In genomic region chr12:131948713-131949430, GRCh38 we compare ENCODE assay signal across 8 cellular contexts. TPM values are rescaled to one million over a fixed set of nuclear protein-coding genes. Genes with fewer than 3 reads are reported as not detected.
DNase-seq lines count a peak whose midpoint lies in the region; TF ChIP-seq lines count a peak whose summit lies in the region.
"Not testable (repeated sequence)": the region's sequence is repeated elsewhere in the genome, so short reads cannot be mapped to it uniquely, and the experiment has no call there.

No MANE protein-coding gene starts in this region.

- H3K4me3 ChIP-seq in GM23248: peak overlapping the region; percentile 89
- H3K4me3 ChIP-seq in OCI-LY1 (ENCODE audit: low read depth, low read length, poor library complexity, severe bottlenecking): peak overlapping the region; percentile 84
- H3K4me3 ChIP-seq in cardiac muscle cell: peak overlapping the region; percentile 82
- peak overlapping the region; percentile 67 to 69 for H3K4me3 ChIP-seq in mucosa of rectum (ENCODE audit: low read length in 2 of 2)
- H3K4me3 ChIP-seq in skeletal muscle satellite cell (ENCODE audit: low read length): peak overlapping the region; percentile 82

- in situ Hi-C loops in GM23248 (cut with MboI): not testable (repeated sequence)

- not testable (repeated sequence) for H4K20me1 ChIP-seq in GM23248 (ENCODE audit: insufficient read depth); OCI-LY1 (ENCODE audit: insufficient read depth, low read length)

- TF ChIP-seq CTCF in 22Rv1 (IDR thresholded peaks at IDR 0.05); OCI-LY1 (IDR thresholded peaks at IDR 0.05; ENCODE audit: low read length); cardiac muscle cell (IDR thresholded peaks at IDR 0.05; ENCODE audit: low read depth, low read length): not testable (repeated sequence)

- H3K27ac ChIP-seq in 22Rv1: peak overlapping the region; percentile 84
- H3K27ac ChIP-seq in GM23248: peak overlapping the region; percentile 64
- H3K27ac ChIP-seq in OCI-LY1 (ENCODE audit: low read depth, low read length, poor library complexity, severe bottlenecking); cardiac muscle cell: not testable (repeated sequence)
- peak overlapping the region; percentile 51 to 68 for H3K27ac ChIP-seq in mucosa of rectum (ENCODE audit: low read depth in 2 of 2, low read length in 2 of 2)

- H3K9ac ChIP-seq in GM23248: peak overlapping the region; percentile 68
- H3K9ac ChIP-seq in OCI-LY1 (ENCODE audit: low read length): peak overlapping the region; percentile 49; the same call in 1 of the 2 replicates
- peak overlapping the region; percentile 48 to 49 for H3K9ac ChIP-seq in mucosa of rectum (ENCODE audit: low read depth in 1 of 2, low read length in 2 of 2)
- peak overlapping the region; percentile 72 for H3K9ac ChIP-seq in skeletal muscle satellite cell (ENCODE audit: low read depth, low read length)

- H3K79me2 ChIP-seq in GM23248 (ENCODE audit: insufficient read depth): peaks cover 37% of the 10 kb centered on the region
- H3K79me2 ChIP-seq in OCI-LY1 (ENCODE audit: insufficient read depth, low read length): peaks cover 33% of the 10 kb centered on the region

- H3K4me2 ChIP-seq in GM23248 (ENCODE audit: unreplicated experiment) (peak overlapping the region; percentile 76), OCI-LY1 (ENCODE audit: low read length) (peak overlapping the region; percentile 71), skeletal muscle satellite cell (ENCODE audit: low read length) (peak overlapping the region; percentile 93)

- H3K4me1 ChIP-seq in GM23248 (ENCODE audit: insufficient read depth); OCI-LY1 (ENCODE audit: insufficient read depth, low read length, severe bottlenecking); cardiac muscle cell (ENCODE audit: low read depth): not testable (repeated sequence)
- H3K4me1 ChIP-seq in mucosa of rectum (ENCODE audit: control insufficient read depth in 2 of 2, insufficient read depth in 2 of 2, low read length in 2 of 2): peaks cover 5 to 10% of the 10 kb centered on the region in 2 donors
- H3K4me1 ChIP-seq in skeletal muscle satellite cell (ENCODE audit: control insufficient read depth, insufficient read depth, low read length): peaks cover 10% of the 10 kb centered on the region

- WGBS in GM23248 (ENCODE audit: low coverage in 1 of 2, low lambda C conversion rate in 2 of 2, missing lambda C conversion rate in 2 of 2), 2 experiments: 16 to 17% methylated on average over 23 of the region's 23 CpGs

- H3K9me3 ChIP-seq in GM23248 (ENCODE audit: low read depth); OCI-LY1 (ENCODE audit: low read length); cardiac muscle cell (ENCODE audit: low read depth); mucosa of rectum (ENCODE audit: control insufficient read depth in 2 of 2, low read length in 2 of 2); skeletal muscle satellite cell (replicated peaks; ENCODE audit: low read length): not testable (repeated sequence)

- H3K9me2 ChIP-seq in GM23248 (ENCODE audit: insufficient read depth); OCI-LY1 (ENCODE audit: low read depth, low read length): not testable (repeated sequence)

- peak; percentile 21 for DNase-seq in GM23248
- peak; percentile 57 for DNase-seq in activated CD8-positive, alpha-beta memory T cell treated with anti-CD3 and anti-CD28 coated beads, Interleukin-2, amount 50 U/mL, for 48 hours
- DNase-seq in central memory CD4-positive, alpha-beta T cell: peak; percentile 14
- not testable (repeated sequence) for DNase-seq in cardiac muscle cell (ENCODE audit: low read depth in 1 of 2, low spot score in 1 of 2)

- not testable (repeated sequence) for H3K36me3 ChIP-seq in GM23248 (ENCODE audit: low read depth); cardiac muscle cell; mucosa of rectum (ENCODE audit: control insufficient read depth in 2 of 2, insufficient read depth in 2 of 2, low read length in 2 of 2); skeletal muscle satellite cell (ENCODE audit: insufficient read depth, low read length)
- peaks cover 13% of the 10 kb centered on the region for H3K36me3 ChIP-seq in OCI-LY1 (ENCODE audit: insufficient read depth, low read length)

- H2AFZ ChIP-seq in GM23248: peak overlapping the region; percentile 76
- not testable (repeated sequence) for H2AFZ ChIP-seq in OCI-LY1 (ENCODE audit: low read length)

- H3K27me3 ChIP-seq in GM23248 (replicated peaks; ENCODE audit: insufficient read depth); OCI-LY1 (ENCODE audit: insufficient read depth, low read length); cardiac muscle cell; mucosa of rectum (ENCODE audit: control insufficient read depth in 2 of 2, insufficient read depth in 2 of 2, low read length in 2 of 2); skeletal muscle satellite cell (ENCODE audit: control insufficient read depth, insufficient read depth, low read length): not testable (repeated sequence)

- H3F3A ChIP-seq in GM23248 (ENCODE audit: insufficient read depth): peaks cover 31% of the 10 kb centered on the region
- not testable (repeated sequence) for H3F3A ChIP-seq in OCI-LY1 (ENCODE audit: insufficient read depth, low read length)

RNA-seq across cellular contexts. Expression of gene EP400, which starts 0.9 kb away (rescaled TPM):
- 8.6 and 9.6 TPM in 2 replicates for total RNA-seq in GM23248 (2014; rRNA removed; shearing (Covaris generic))
- polyA plus RNA-seq in GM23248 (2016; fragmentation: Nextera tagmentation; extraction: Ambion mirVana) (9.3 and 9.4 TPM in 2 replicates), cardiac muscle cell (14.6 and 15.8 TPM in 2 replicates)
- total RNA-seq in cardiac muscle cell: 13.2 and 28.4 TPM in 2 replicates
- 12.4 and 13.3 TPM in 2 replicates for total RNA-seq in skeletal muscle satellite cell (2012; rRNA removed)

RNA-seq across cellular contexts. Expression of gene PUS1, which starts 19.8 kb away (rescaled TPM):
- 13.9 and 18.9 TPM in 2 replicates for total RNA-seq in GM23248 (2014; rRNA removed; shearing (Covaris generic))
- polyA plus RNA-seq in GM23248 (2016; fragmentation: Nextera tagmentation; extraction: Ambion mirVana) (13.0 and 14.0 TPM in 2 replicates), cardiac muscle cell (7.6 and 10.4 TPM in 2 replicates)
- 7.2 and 7.4 TPM in 2 replicates for total RNA-seq in cardiac muscle cell
- 15.9 and 21.3 TPM in 2 replicates for total RNA-seq in skeletal muscle satellite cell (2012; rRNA removed)

RNA-seq across cellular contexts. Expression of gene ULK1, which starts 54.5 kb away (rescaled TPM):
- total RNA-seq in GM23248 (2014; rRNA removed; shearing (Covaris generic)): 6.9 and 7.1 TPM in 2 replicates
- polyA plus RNA-seq in GM23248 (2016; fragmentation: Nextera tagmentation; extraction: Ambion mirVana) (4.0 TPM in 2 replicates), cardiac muscle cell (14.2 and 16.2 TPM in 2 replicates)
- 17.8 and 27.6 TPM in 2 replicates for total RNA-seq in cardiac muscle cell
- 4.6 and 4.8 TPM in 2 replicates for total RNA-seq in skeletal muscle satellite cell (2012; rRNA removed)
